16 cellular contexts compared by ENCODE assay signal in genomic region chr19:12695090-12695489, GRCh38. TPM values are rescaled to one million over a fixed set of nuclear protein-coding genes. Genes with fewer than 3 reads are reported as not detected.
DNase-seq lines count a peak whose midpoint lies in the region; ATAC-seq and TF ChIP-seq lines count a peak whose summit lies in the region.
"Had no signal": no experiment of that assay in that cellular context is flagged by ENCODE, and none has a peak within 500 bp of the region (broad histone marks: within the 10 kb centered on the region; RNA-seq: fewer than 3 reads in every experiment).

No MANE protein-coding gene starts in this region.

- H3K27me3 Mint-ChIP-seq in CD8-positive, alpha-beta memory T cell: peaks cover 0 to 3% of the 10 kb centered on the region in 2 donors
- H3K27me3 Mint-ChIP-seq in T-helper 17 cell: no peaks in the 10 kb centered on the region

- peaks cover 10 to 15% (median 12%) of the 10 kb centered on the region in 3 donors for H3K4me1 Mint-ChIP-seq in CD8-positive, alpha-beta memory T cell
- peaks cover 11% of the 10 kb centered on the region for H3K4me1 Mint-ChIP-seq in T-helper 17 cell

- no peak for DNase-seq in A673 (ENCODE audit: low spot score)
- no peak for DNase-seq in CD8-positive, alpha-beta memory T cell
- DNase-seq in SK-N-MC (ENCODE audit: low read depth, low spot score): no peak
- peak; percentile 9 for DNase-seq in kidney tubule cell (ENCODE audit: low spot score)
- DNase-seq in stimulated activated CD4-positive, alpha-beta T cell treated with anti-CD3 and anti-CD28 coated beads, Interleukin-4, amount 100 ng/mL, for 1 hour: no peak
- DNase-seq in HT-29 (ENCODE audit: low spot score): no peak
- DNase-seq in T-helper 17 cell: no peak
- no peak for DNase-seq in pons (ENCODE audit: low spot score)
- DNase-seq: activated CD4-positive, alpha-beta T cell treated with anti-CD3 and anti-CD28 coated beads, Interleukin-2, amount 50 U/mL, for 1 hour; HCEC 1CT; midbrain; NCI-H446 treated with DMSO at 0.1 percent for 48 hours; SJCRH30 had no signal

- H3K27ac ChIP-seq in A673 (ENCODE audit: low read depth, low read length, poor library complexity, severe bottlenecking) (no peak overlapping the region), SK-N-MC (no peak overlapping the region)
- no peak overlapping the region for H3K27ac ChIP-seq in CD8-positive, alpha-beta memory T cell (ENCODE audit: low read depth, low read length)
- H3K27ac ChIP-seq: ascending aorta, hepatocyte, SJCRH30 had no signal

- CTCF ChIA-PET in A673 (lab: Charles Lee): no interaction called here
- CTCF ChIA-PET in CD8-positive, alpha-beta memory T cell (lab: Charles Lee): interaction anchor here (1.1 to 1.6 kb wide), 2 partner anchors 9 to 13 kb away, joined by 3 to 5 read pairs; partner anchors contain the start of gene DHPS

- H3K36me3 ChIP-seq in A673 (ENCODE audit: insufficient read depth, low read length, poor library complexity, severe bottlenecking) (peaks cover 10% of the 10 kb centered on the region), SK-N-MC (ENCODE audit: insufficient read depth, low read length) (peaks cover 5% of the 10 kb centered on the region; the same call in 1 of the 2 replicates)
- no peaks in the 10 kb centered on the region for H3K36me3 ChIP-seq in CD8-positive, alpha-beta memory T cell (ENCODE audit: insufficient read depth, low read length)

- POLR2A ChIA-PET in A673 (lab: Charles Lee; ENCODE audit: low non-redundant PET): interaction anchor here (0.6 kb wide), 1 partner anchor 15 kb away, joined by 3 read pairs; no protein-coding TSS in a partner anchor
- POLR2A ChIA-PET in CD8-positive, alpha-beta memory T cell (lab: Charles Lee): no interaction called here

- H3K27me3 ChIP-seq in A673 (replicated peaks; ENCODE audit: insufficient read depth, low read depth, low read length, poor library complexity): no peaks in the 10 kb centered on the region
- no peaks in the 10 kb centered on the region for H3K27me3 ChIP-seq in CD8-positive, alpha-beta memory T cell (ENCODE audit: insufficient read depth, low read length, poor library complexity, severe bottlenecking)
- H3K27me3 ChIP-seq: ascending aorta, hepatocyte, SJCRH30 had no signal

- no peak for TF ChIP-seq CTCF in A673 (conservative IDR thresholded peaks at IDR 0.05; ENCODE audit: low read depth, low read length)

- H3K4me3 ChIP-seq in A673 (ENCODE audit: low read depth, low read length, poor library complexity, severe bottlenecking): peak overlapping the region; percentile 89
- no peak overlapping the region for H3K4me3 ChIP-seq in CD8-positive, alpha-beta memory T cell (ENCODE audit: low read length)
- peak overlapping the region; percentile 88; the same call in 1 of the 2 replicates for H3K4me3 ChIP-seq in SK-N-MC

- H3K9ac ChIP-seq in SK-N-MC (ENCODE audit: insufficient read length): peak overlapping the region; percentile 85

- H3K4me1 ChIP-seq in A673 (ENCODE audit: insufficient read depth, low read length, poor library complexity, severe bottlenecking): peaks cover 11% of the 10 kb centered on the region
- H3K4me1 ChIP-seq in CD8-positive, alpha-beta memory T cell (ENCODE audit: insufficient read depth, low read length): peaks cover 12% of the 10 kb centered on the region

- H3K36me3 Mint-ChIP-seq in CD8-positive, alpha-beta memory T cell: peaks cover 0 to 8% (median 0%) of the 10 kb centered on the region in 3 donors
- H3K36me3 Mint-ChIP-seq in T-helper 17 cell (ENCODE audit: low read depth): peaks cover 2% of the 10 kb centered on the region

- H3K9me3 ChIP-seq in A673 (ENCODE audit: low read depth, low read length, poor library complexity, severe bottlenecking): no peaks in the 10 kb centered on the region
- no peaks in the 10 kb centered on the region for H3K9me3 ChIP-seq in CD8-positive, alpha-beta memory T cell (ENCODE audit: low read length)
- H3K9me3 ChIP-seq in SK-N-MC (ENCODE audit: low read depth, low read length): no peaks in the 10 kb centered on the region
- H3K9me3 ChIP-seq in T-helper 17 cell (ENCODE audit: control insufficient read depth, low read length, poor library complexity, severe bottlenecking): no peaks in the 10 kb centered on the region
- H3K9me3 ChIP-seq: ascending aorta, SJCRH30 had no signal

- intact Hi-C loops in A673 (cut with micrococcal nuclease; ENCODE audit: unreplicated experiment): no loop called here

- H3K9me3 Mint-ChIP-seq in CD8-positive, alpha-beta memory T cell: no peaks in the 10 kb centered on the region

- no peak for ATAC-seq in T-helper 17 cell

- no TSS peak for BruUV-seq in A673 (replicated peaks; lab: Mats Ljungman, UMichigan)

- H3K4me3 Mint-ChIP-seq in CD8-positive, alpha-beta memory T cell: peak overlapping the region in 6 of 7 donors; percentile 14 to 82 (median 46)
- H3K4me3 Mint-ChIP-seq in T-helper 17 cell: no peak overlapping the region

- peak overlapping the region in 1 of 8 donors; percentile 17 for H3K27ac Mint-ChIP-seq in CD8-positive, alpha-beta memory T cell
- no peak overlapping the region for H3K27ac Mint-ChIP-seq in T-helper 17 cell

RNA-seq across cellular contexts. Expression of gene FBXW9, which starts 1.3 kb away (rescaled TPM):
- total RNA-seq in A673 (2021) (15.4 and 19.6 TPM in 2 replicates), T-helper 17 cell (1 to 10 TPM; 2.9 to 3.5 TPM)
- total RNA-seq in CD8-positive, alpha-beta memory T cell: 1 to 10 TPM; 7.9 to 8.1 TPM
- 5.9 TPM for polyA plus RNA-seq in CD8-positive, alpha-beta memory T cell
- total RNA-seq in HT-29 (2014; rRNA removed; shearing (Covaris generic)): 32.9 and 38.0 TPM in 2 replicates

RNA-seq across cellular contexts. Expression of gene GNG14, which starts 7.3 kb away (rescaled TPM):
- total RNA-seq in A673 (2021) (not detected in 2 replicates), T-helper 17 cell (not detected)
- not detected for total RNA-seq in CD8-positive, alpha-beta memory T cell
- polyA plus RNA-seq in CD8-positive, alpha-beta memory T cell: not detected
- total RNA-seq in HT-29 (2014; rRNA removed; shearing (Covaris generic)): not detected in 2 replicates
- total RNA-seq: ascending aorta, hepatocyte, SJCRH30, skeletal muscle tissue had no signal
- polyA plus RNA-seq: hepatocyte had no signal

RNA-seq across cellular contexts. Expression of gene DHPS, which starts 13.4 kb away (rescaled TPM):
- total RNA-seq in A673 (2021) (117 and 127 TPM in 2 replicates), T-helper 17 cell (100 to 1,000 TPM; 126 to 147 TPM)
- 100 to 1,000 TPM; 113 to 116 TPM for total RNA-seq in CD8-positive, alpha-beta memory T cell
- polyA plus RNA-seq in CD8-positive, alpha-beta memory T cell: 91.8 TPM
- 95.0 and 95.4 TPM in 2 replicates for total RNA-seq in HT-29 (2014; rRNA removed; shearing (Covaris generic))

RNA-seq across cellular contexts. Expression of gene WDR83, which starts 28.5 kb away (rescaled TPM):
- 19.4 and 24.5 TPM in 2 replicates for total RNA-seq in A673 (2021)
- 10 to 100 TPM; 18.8 to 19.9 TPM for total RNA-seq in CD8-positive, alpha-beta memory T cell
- polyA plus RNA-seq in CD8-positive, alpha-beta memory T cell: 13.1 TPM
- total RNA-seq in HT-29 (2014; rRNA removed; shearing (Covaris generic)): 21.7 and 22.1 TPM in 2 replicates
- 10 to 100 TPM; 10.5 to 11.1 TPM for total RNA-seq in T-helper 17 cell

RNA-seq across cellular contexts. Expression of gene MAN2B1, which starts 28.5 kb away (rescaled TPM):
- total RNA-seq in A673 (2021): 64.4 and 67.1 TPM in 2 replicates
- total RNA-seq in CD8-positive, alpha-beta memory T cell: 10 to 100 TPM; 83.8 to 85.3 TPM
- polyA plus RNA-seq in CD8-positive, alpha-beta memory T cell: 76.4 TPM
- 18.4 and 35.1 TPM in 2 replicates for total RNA-seq in HT-29 (2014; rRNA removed; shearing (Covaris generic))
- 100 to 1,000 TPM; 157 to 181 TPM for total RNA-seq in T-helper 17 cell
